2 cellular contexts compared by ENCODE assay signal in the genomic region with DNA sequence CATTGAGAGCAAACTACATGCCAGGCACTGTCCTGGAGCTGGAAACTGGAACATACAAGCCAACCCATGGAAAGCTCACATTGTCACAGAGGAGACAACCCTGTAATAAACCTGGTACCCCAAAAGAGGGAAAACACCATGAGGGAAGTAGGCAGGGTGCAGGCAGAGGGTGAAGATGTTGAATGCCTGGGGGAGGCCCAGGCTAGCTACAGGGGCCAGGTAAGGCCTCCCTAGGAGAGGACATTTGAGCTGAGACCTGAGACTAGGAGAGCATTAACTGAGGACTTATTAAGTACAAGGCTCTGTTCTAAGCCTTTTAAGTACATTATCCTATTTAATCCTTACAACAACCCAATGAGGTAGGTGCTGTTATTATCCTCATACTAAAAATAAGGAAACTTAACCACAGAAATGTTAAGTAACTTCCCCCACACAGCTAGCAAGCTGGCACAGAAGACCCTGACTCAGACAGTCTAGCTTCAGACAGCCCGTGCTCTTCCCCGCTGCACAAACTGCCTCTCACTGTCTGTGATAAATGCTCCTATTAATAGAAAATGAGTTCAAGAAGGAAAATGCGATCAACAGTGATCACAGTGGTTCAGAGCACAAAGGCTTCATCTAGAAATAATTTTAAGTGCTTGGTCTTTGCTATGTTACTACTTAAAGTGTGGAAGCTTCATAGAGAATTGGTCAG.
TF ChIP-seq lines count a peak whose summit lies in the region.

No MANE protein-coding gene starts in this region.

TF ChIP-seq in GM23338, 12 proteins besides CTCF, POLR2A, EP300 and RAD21 (continued from another document):
- TF ChIP-seq, protein P1, sequence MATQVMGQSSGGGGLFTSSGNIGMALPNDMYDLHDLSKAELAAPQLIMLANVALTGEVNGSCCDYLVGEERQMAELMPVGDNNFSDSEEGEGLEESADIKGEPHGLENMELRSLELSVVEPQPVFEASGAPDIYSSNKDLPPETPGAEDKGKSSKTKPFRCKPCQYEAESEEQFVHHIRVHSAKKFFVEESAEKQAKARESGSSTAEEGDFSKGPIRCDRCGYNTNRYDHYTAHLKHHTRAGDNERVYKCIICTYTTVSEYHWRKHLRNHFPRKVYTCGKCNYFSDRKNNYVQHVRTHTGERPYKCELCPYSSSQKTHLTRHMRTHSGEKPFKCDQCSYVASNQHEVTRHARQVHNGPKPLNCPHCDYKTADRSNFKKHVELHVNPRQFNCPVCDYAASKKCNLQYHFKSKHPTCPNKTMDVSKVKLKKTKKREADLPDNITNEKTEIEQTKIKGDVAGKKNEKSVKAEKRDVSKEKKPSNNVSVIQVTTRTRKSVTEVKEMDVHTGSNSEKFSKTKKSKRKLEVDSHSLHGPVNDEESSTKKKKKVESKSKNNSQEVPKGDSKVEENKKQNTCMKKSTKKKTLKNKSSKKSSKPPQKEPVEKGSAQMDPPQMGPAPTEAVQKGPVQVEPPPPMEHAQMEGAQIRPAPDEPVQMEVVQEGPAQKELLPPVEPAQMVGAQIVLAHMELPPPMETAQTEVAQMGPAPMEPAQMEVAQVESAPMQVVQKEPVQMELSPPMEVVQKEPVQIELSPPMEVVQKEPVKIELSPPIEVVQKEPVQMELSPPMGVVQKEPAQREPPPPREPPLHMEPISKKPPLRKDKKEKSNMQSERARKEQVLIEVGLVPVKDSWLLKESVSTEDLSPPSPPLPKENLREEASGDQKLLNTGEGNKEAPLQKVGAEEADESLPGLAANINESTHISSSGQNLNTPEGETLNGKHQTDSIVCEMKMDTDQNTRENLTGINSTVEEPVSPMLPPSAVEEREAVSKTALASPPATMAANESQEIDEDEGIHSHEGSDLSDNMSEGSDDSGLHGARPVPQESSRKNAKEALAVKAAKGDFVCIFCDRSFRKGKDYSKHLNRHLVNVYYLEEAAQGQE (IDR thresholded peaks at IDR 0.05; ENCODE audit: unreplicated experiment): no peak
- no peak for TF ChIP-seq EZH2phosphoT487 (IDR thresholded peaks at IDR 0.05; ENCODE audit: unreplicated experiment)

TF ChIP-seq in SK-N-SH, 30 proteins besides CTCF, POLR2A, EP300 and RAD21 (continued from another document):
- TF ChIP-seq, protein P2, sequence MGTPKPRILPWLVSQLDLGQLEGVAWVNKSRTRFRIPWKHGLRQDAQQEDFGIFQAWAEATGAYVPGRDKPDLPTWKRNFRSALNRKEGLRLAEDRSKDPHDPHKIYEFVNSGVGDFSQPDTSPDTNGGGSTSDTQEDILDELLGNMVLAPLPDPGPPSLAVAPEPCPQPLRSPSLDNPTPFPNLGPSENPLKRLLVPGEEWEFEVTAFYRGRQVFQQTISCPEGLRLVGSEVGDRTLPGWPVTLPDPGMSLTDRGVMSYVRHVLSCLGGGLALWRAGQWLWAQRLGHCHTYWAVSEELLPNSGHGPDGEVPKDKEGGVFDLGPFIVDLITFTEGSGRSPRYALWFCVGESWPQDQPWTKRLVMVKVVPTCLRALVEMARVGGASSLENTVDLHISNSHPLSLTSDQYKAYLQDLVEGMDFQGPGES (IDR thresholded peaks at IDR 0.05; ENCODE audit: low read depth, low read length): no peak
